In the genomic region with DNA sequence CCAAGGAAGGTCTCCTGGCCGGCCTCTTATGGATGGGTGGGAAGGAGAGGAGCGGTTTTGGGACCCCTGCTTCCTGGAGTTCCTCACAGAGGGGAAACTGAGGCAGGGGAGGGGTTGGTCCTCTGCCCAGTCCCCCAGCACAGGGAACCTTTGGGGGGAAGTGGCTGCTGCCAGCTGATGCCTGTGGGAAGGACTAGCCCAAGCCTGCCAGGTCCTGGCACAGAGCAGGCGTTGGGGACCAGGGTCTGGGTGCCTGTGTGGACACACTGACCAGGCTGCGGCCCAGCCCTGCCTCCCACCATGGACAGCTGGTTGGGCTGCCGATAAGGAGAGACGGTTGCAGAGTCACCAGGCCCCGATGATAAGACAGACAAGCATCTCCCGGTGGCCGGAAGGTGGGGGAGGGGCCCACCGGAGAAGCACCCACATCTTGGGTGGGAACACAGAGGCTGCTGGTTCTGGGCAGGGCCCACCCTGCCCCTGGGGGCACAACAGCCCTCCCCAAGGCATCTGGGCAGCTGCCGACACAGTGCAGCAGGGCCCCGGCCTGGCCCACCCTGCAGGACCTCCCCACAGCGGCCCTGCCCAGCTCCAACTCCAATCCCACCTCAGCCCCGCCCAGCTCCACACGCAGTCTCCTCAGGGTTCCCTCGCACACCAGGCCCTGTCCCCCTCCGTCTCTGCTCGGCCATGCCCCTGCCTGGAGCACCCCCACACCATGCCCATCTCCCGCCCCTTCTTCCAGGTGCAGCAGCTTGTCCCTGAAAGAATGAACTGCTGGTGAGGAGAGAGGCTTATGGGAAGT, we compare ENCODE assay signal across 1 cellular context.
TF ChIP-seq lines count a peak whose summit lies in the region.

No MANE protein-coding gene starts in this region.

TF ChIP-seq in K562, 482 proteins besides CTCF, POLR2A, EP300 and RAD21 (continued from another document):
- TF ChIP-seq ZFX (CRISPR knock-in tag; IDR thresholded peaks at IDR 0.05), result peak; percentile 83
- peak; percentile 82 for TF ChIP-seq MTA2 (IDR thresholded peaks at IDR 0.05; ENCODE audit: low read depth)
- TF ChIP-seq POLR3A (IDR thresholded peaks at IDR 0.05; ENCODE audit: borderline replicate concordance, extremely low read depth, insufficient read depth, insufficient read length), result no peak
- TF ChIP-seq CCNT2 (IDR thresholded peaks at IDR 0.05; ENCODE audit: borderline replicate concordance, extremely low read depth, insufficient read length, low read depth, low read length), result peak; percentile 99
- TF ChIP-seq, protein P1, sequence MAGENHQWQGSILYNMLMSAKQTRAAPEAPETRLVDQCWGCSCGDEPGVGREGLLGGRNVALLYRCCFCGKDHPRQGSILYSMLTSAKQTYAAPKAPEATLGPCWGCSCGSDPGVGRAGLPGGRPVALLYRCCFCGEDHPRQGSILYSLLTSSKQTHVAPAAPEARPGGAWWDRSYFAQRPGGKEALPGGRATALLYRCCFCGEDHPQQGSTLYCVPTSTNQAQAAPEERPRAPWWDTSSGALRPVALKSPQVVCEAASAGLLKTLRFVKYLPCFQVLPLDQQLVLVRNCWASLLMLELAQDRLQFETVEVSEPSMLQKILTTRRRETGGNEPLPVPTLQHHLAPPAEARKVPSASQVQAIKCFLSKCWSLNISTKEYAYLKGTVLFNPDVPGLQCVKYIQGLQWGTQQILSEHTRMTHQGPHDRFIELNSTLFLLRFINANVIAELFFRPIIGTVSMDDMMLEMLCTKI (IDR thresholded peaks at IDR 0.05; ENCODE audit: partially characterized antibody), result no peak
- no peak for TF ChIP-seq CAMTA2 (CRISPR knock-in tag; conservative IDR thresholded peaks at IDR 0.05)
- TF ChIP-seq ZC3H4 (CRISPR knock-in tag; IDR thresholded peaks at IDR 0.05; ENCODE audit: borderline replicate concordance), result peak; percentile 71; the same call in 1 of the 2 replicates
- TF ChIP-seq ZNF436 (CRISPR knock-in tag; IDR thresholded peaks at IDR 0.05), result no peak
- TF ChIP-seq MTA1 (IDR thresholded peaks at IDR 0.05; ENCODE audit: borderline replicate concordance), result peak; percentile 90
- no peak for TF ChIP-seq SREBF1 (IDR thresholded peaks at IDR 0.05; ENCODE audit: borderline replicate concordance, low read depth, low read length)
- peak; percentile 46 for TF ChIP-seq SMAD1 (IDR thresholded peaks at IDR 0.05; ENCODE audit: low read depth, low read length, partially characterized antibody)
- TF ChIP-seq PHTF2 (CRISPR knock-in tag; IDR thresholded peaks at IDR 0.05), result peak; percentile 17; the same call in 1 of the 2 replicates
- peak; percentile 94 for TF ChIP-seq RBFOX2 (IDR thresholded peaks at IDR 0.05; ENCODE audit: low read depth, low read length)
- no peak for TF ChIP-seq XRCC4 (IDR thresholded peaks at IDR 0.05; ENCODE audit: extremely low read depth, insufficient read depth, insufficient read length)
- TF ChIP-seq, protein P2, sequence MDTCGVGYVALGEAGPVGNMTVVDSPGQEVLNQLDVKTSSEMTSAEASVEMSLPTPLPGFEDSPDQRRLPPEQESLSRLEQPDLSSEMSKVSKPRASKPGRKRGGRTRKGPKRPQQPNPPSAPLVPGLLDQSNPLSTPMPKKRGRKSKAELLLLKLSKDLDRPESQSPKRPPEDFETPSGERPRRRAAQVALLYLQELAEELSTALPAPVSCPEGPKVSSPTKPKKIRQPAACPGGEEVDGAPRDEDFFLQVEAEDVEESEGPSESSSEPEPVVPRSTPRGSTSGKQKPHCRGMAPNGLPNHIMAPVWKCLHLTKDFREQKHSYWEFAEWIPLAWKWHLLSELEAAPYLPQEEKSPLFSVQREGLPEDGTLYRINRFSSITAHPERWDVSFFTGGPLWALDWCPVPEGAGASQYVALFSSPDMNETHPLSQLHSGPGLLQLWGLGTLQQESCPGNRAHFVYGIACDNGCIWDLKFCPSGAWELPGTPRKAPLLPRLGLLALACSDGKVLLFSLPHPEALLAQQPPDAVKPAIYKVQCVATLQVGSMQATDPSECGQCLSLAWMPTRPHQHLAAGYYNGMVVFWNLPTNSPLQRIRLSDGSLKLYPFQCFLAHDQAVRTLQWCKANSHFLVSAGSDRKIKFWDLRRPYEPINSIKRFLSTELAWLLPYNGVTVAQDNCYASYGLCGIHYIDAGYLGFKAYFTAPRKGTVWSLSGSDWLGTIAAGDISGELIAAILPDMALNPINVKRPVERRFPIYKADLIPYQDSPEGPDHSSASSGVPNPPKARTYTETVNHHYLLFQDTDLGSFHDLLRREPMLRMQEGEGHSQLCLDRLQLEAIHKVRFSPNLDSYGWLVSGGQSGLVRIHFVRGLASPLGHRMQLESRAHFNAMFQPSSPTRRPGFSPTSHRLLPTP (IDR thresholded peaks at IDR 0.05; ENCODE audit: borderline replicate concordance, extremely low read depth, insufficient read length), result no peak
- TF ChIP-seq, protein P3, sequence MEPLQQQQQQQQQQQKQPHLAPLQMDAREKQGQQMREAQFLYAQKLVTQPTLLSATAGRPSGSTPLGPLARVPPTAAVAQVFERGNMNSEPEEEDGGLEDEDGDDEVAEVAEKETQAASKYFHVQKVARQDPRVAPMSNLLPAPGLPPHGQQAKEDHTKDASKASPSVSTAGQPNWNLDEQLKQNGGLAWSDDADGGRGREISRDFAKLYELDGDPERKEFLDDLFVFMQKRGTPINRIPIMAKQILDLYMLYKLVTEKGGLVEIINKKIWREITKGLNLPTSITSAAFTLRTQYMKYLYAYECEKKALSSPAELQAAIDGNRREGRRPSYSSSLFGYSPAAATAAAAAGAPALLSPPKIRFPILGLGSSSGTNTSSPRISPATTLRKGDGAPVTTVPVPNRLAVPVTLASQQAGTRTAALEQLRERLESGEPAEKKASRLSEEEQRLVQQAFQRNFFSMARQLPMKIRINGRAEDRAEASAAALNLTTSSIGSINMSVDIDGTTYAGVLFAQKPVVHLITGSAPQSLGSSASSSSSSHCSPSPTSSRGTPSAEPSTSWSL (CRISPR knock-in tag; IDR thresholded peaks at IDR 0.05; ENCODE audit: borderline replicate concordance), result 0 out of 2 replicates have a peak, but pooled peaks have one; percentile 50
- TF ChIP-seq MTA3 (IDR thresholded peaks at IDR 0.05; ENCODE audit: borderline replicate concordance), result peak; percentile 92; the same call in 1 of the 2 replicates
